8 cellular contexts compared by ENCODE assay signal in the genomic region with DNA sequence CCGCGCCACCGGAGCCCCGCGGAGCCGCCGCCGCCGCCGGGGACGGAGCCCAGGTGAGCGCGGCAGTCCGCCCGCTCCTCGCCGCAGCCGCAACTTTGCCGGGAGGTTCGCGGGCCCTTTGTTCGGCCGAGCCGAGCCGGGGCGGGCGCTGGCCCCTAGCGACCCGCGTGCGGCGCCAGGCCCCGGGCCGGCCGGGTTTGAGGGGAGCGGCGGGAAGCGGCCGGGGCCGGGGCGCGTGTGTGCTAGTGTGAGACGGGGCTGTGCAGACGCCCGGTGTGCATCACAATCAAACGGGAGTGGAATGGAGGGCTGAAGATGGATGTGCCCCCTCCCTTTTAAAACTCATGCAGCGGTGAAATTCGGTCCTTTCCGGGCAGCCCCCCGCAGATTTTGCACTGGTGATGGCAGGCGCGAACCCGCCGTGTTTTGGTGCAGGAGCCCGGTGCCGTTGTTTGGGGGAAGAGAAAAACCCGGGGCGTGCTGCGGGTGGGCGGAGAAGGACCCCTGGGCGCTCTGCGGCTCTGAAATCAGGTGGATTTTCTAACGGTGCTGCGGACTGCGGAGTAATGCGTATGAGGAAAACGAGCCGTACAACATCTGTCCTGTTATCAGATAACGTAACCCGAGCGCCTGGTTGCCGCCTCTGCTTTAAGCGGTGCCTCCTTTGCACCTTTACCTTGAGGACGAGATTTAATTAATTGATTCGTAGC. TPM values are rescaled to one million over a fixed set of nuclear protein-coding genes. Genes with fewer than 3 reads are reported as not detected.
DNase-seq lines count a peak whose midpoint lies in the region; ATAC-seq and TF ChIP-seq lines count a peak whose summit lies in the region.

No MANE protein-coding gene starts in this region.

- DNase-seq in AG09309 (ENCODE audit: low read depth) (no peak), GM23248 (peak; percentile 49), RWPE1 (ENCODE audit: low spot score) (peak; percentile 25), astrocyte of the cerebellum (ENCODE audit: low read depth) (no peak), iPS-NIHi7 (ENCODE audit: extremely low spot score) (peak; percentile 37), NCI-H2081 treated with DMSO at 0.1 percent for 48 hours (lab: John Stamatoyannopoulos, UW) (no peak)
- DNase-seq in stimulated activated CD4-positive, alpha-beta T cell treated with anti-CD3 and anti-CD28 coated beads, Interleukin-15, amount 100 ng/mL, for 24 hours, result peak; percentile 49

- H3K4me1 ChIP-seq in GM23248 (ENCODE audit: insufficient read depth), result peaks cover 17% of the 10 kb centered on the region

- peaks cover 7% of the 10 kb centered on the region; the same call in 1 of the 2 replicates for H4K20me1 ChIP-seq in GM23248 (ENCODE audit: insufficient read depth)

- peak; percentile 5 for TF ChIP-seq CTCF in AG09309 (IDR thresholded peaks at IDR 0.05; ENCODE audit: control insufficient read depth, insufficient read depth, low read depth, low read length, missing control alignments)
- TF ChIP-seq CTCF in RWPE1 (conservative IDR thresholded peaks at IDR 0.05; ENCODE audit: low read depth), result no peak
- no peak for TF ChIP-seq CTCF in astrocyte of the cerebellum (IDR thresholded peaks at IDR 0.05; ENCODE audit: low read depth, low read length, missing control alignments)

- H3K36me3 ChIP-seq in GM23248 (ENCODE audit: low read depth), result no peaks in the 10 kb centered on the region

- H3K27ac ChIP-seq in GM23248 (no peak overlapping the region), RWPE1 (peak overlapping the region; percentile 77)

- peak overlapping the region; percentile 66 for H2AFZ ChIP-seq in GM23248

- peaks cover 41% of the 10 kb centered on the region for H3K79me2 ChIP-seq in GM23248 (ENCODE audit: insufficient read depth)

- peaks cover 18% of the 10 kb centered on the region for H3F3A ChIP-seq in GM23248 (ENCODE audit: insufficient read depth)

- peak overlapping the region; percentile 59 for H3K9ac ChIP-seq in GM23248

- peaks cover 24% of the 10 kb centered on the region for H3K27me3 ChIP-seq in GM23248 (replicated peaks; ENCODE audit: insufficient read depth)

- no peaks in the 10 kb centered on the region for H3K9me3 ChIP-seq in GM23248 (ENCODE audit: low read depth)

- POLR2A ChIA-PET in RWPE1 (lab: Yijun Ruan, JAX; ENCODE audit: low non-redundant PET), result no interaction called here

- in situ Hi-C loops in GM23248 (cut with MboI), result no loop called here
- in situ Hi-C loops in astrocyte of the cerebellum (cut with HindIII; ENCODE audit: low sequenced_read_pairs), result no loop called here

- no peaks in the 10 kb centered on the region for H3K9me2 ChIP-seq in GM23248 (ENCODE audit: insufficient read depth)

- ATAC-seq in HG02852 (IDR thresholded peaks at IDR 0.05; ENCODE audit: unreplicated experiment), result no peak

- H3K4me2 ChIP-seq in GM23248 (ENCODE audit: unreplicated experiment), result peak overlapping the region; percentile 91

- CTCF ChIA-PET in RWPE1 (lab: Yijun Ruan, JAX), result no interaction called here

- 6 to 8% methylated on average over 48 to 52 of the region's 75 CpGs for WGBS in GM23248 (ENCODE audit: low coverage in 1 of 2, low lambda C conversion rate in 2 of 2, missing lambda C conversion rate in 2 of 2), 2 experiments

- H3K4me3 ChIP-seq in AG09309 (ENCODE audit: control insufficient read depth, low read depth, low read length), result peak overlapping the region; percentile 72
- H3K4me3 ChIP-seq in GM23248, result peak overlapping the region; percentile 75
- peak overlapping the region; percentile 71 for H3K4me3 ChIP-seq in astrocyte of the cerebellum (ENCODE audit: low read depth, low read length)

RNA-seq across cellular contexts. Expression of a gene that starts 0.9 kb away (rescaled TPM):
- total RNA-seq in GM23248 (2014; rRNA removed; shearing (Covaris generic)), result 2.3 and 4.3 TPM in 2 replicates
- 2.3 TPM in 2 replicates for polyA plus RNA-seq in GM23248 (2016; fragmentation: Nextera tagmentation; extraction: Ambion mirVana)

Comparison
In these comparisons a context has a peak if more than half of its experiments do, and no peak if none do; other contexts are left out.
1. DNase-seq: peak in GM23248 (single experiment), RWPE1 (single experiment), iPS-NIHi7 (single experiment) and stimulated activated CD4-positive, alpha-beta T cell treated with anti-CD3 and anti-CD28 coated beads, Interleukin-15, amount 100 ng/mL, for 24 hours (single experiment); none in AG09309 (single experiment), astrocyte of the cerebellum (single experiment) and NCI-H2081 treated with DMSO at 0.1 percent for 48 hours (single experiment).
2. Peak in every context shown above with its lines, with median percentiles within 50 percentile points of each other: H3K4me3 ChIP-seq.